Comparison of ENCODE assay signal across 1 cellular context in the genomic region with DNA sequence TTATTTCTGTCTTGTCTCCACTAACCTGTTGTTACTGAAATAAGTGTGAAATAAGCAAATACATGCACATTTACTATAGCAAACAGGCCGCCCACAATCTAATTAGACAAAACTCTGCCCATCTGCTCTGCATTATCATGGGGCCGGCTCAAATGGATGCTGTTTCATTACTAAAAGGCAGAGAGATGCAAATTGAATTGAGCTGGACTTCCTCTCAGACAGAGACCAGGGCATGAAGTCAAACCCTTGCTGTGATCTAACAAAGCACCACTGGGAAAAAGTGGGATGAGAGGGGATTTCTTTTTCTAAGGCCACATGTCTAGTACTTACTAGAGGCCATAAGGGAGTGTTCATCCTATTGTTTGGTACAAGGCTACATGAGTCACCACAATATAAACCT.
A peak's percentile ranks its signal among the peaks of the same experiment; 100 is the strongest.
TF ChIP-seq lines count a peak whose summit lies in the region.

No MANE protein-coding gene starts in this region.

TF ChIP-seq in SK-N-SH treated with all-trans-retinoic acid at 6 μM for 48 hours, 23 proteins besides CTCF, POLR2A, EP300 and RAD21:
- TF ChIP-seq ARNTL (CRISPR knock-in tag; IDR thresholded peaks at IDR 0.05; ENCODE audit: borderline replicate concordance, low read depth) = no peak
- TF ChIP-seq ZFP3 (CRISPR knock-in tag; IDR thresholded peaks at IDR 0.05) = 0 out of 2 replicates have a peak, but pooled peaks have one; percentile 30
- TF ChIP-seq, protein P1, sequence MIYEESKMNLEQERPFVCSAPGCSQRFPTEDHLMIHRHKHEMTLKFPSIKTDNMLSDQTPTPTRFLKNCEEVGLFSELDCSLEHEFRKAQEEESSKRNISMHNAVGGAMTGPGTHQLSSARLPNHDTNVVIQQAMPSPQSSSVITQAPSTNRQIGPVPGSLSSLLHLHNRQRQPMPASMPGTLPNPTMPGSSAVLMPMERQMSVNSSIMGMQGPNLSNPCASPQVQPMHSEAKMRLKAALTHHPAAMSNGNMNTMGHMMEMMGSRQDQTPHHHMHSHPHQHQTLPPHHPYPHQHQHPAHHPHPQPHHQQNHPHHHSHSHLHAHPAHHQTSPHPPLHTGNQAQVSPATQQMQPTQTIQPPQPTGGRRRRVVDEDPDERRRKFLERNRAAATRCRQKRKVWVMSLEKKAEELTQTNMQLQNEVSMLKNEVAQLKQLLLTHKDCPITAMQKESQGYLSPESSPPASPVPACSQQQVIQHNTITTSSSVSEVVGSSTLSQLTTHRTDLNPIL (CRISPR knock-in tag; IDR thresholded peaks at IDR 0.05; ENCODE audit: low read depth) = 0 out of 2 replicates have a peak, but pooled peaks have one; percentile 17
- TF ChIP-seq PPARA (CRISPR knock-in tag; IDR thresholded peaks at IDR 0.05; ENCODE audit: borderline replicate concordance) = no peak
- TF ChIP-seq, protein P2, sequence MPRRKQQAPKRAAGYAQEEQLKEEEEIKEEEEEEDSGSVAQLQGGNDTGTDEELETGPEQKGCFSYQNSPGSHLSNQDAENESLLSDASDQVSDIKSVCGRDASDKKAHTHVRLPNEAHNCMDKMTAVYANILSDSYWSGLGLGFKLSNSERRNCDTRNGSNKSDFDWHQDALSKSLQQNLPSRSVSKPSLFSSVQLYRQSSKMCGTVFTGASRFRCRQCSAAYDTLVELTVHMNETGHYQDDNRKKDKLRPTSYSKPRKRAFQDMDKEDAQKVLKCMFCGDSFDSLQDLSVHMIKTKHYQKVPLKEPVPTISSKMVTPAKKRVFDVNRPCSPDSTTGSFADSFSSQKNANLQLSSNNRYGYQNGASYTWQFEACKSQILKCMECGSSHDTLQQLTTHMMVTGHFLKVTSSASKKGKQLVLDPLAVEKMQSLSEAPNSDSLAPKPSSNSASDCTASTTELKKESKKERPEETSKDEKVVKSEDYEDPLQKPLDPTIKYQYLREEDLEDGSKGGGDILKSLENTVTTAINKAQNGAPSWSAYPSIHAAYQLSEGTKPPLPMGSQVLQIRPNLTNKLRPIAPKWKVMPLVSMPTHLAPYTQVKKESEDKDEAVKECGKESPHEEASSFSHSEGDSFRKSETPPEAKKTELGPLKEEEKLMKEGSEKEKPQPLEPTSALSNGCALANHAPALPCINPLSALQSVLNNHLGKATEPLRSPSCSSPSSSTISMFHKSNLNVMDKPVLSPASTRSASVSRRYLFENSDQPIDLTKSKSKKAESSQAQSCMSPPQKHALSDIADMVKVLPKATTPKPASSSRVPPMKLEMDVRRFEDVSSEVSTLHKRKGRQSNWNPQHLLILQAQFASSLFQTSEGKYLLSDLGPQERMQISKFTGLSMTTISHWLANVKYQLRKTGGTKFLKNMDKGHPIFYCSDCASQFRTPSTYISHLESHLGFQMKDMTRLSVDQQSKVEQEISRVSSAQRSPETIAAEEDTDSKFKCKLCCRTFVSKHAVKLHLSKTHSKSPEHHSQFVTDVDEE (CRISPR knock-in tag; IDR thresholded peaks at IDR 0.05) = peak; percentile 95
- 0 out of 2 replicates have a peak, but pooled peaks have one; percentile 66 for TF ChIP-seq GLIS3 (CRISPR knock-in tag; IDR thresholded peaks at IDR 0.05)
- no peak for TF ChIP-seq BACH2 (CRISPR knock-in tag; IDR thresholded peaks at IDR 0.05; ENCODE audit: borderline replicate concordance)
- TF ChIP-seq ISL1 (CRISPR knock-in tag; IDR thresholded peaks at IDR 0.05) = peak; percentile 88
- TF ChIP-seq TCF4 (CRISPR knock-in tag; IDR thresholded peaks at IDR 0.05; ENCODE audit: borderline replicate concordance) = peak; percentile 99
- TF ChIP-seq, protein P3, sequence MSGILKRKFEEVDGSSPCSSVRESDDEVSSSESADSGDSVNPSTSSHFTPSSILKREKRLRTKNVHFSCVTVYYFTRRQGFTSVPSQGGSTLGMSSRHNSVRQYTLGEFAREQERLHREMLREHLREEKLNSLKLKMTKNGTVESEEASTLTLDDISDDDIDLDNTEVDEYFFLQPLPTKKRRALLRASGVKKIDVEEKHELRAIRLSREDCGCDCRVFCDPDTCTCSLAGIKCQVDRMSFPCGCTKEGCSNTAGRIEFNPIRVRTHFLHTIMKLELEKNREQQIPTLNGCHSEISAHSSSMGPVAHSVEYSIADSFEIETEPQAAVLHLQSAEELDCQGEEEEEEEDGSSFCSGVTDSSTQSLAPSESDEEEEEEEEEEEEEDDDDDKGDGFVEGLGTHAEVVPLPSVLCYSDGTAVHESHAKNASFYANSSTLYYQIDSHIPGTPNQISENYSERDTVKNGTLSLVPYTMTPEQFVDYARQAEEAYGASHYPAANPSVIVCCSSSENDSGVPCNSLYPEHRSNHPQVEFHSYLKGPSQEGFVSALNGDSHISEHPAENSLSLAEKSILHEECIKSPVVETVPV (CRISPR knock-in tag; IDR thresholded peaks at IDR 0.05) = peak; percentile 45; the same call in 1 of the 2 replicates
